Comparison of ENCODE assay signal across 17 cellular contexts in the genomic region with DNA sequence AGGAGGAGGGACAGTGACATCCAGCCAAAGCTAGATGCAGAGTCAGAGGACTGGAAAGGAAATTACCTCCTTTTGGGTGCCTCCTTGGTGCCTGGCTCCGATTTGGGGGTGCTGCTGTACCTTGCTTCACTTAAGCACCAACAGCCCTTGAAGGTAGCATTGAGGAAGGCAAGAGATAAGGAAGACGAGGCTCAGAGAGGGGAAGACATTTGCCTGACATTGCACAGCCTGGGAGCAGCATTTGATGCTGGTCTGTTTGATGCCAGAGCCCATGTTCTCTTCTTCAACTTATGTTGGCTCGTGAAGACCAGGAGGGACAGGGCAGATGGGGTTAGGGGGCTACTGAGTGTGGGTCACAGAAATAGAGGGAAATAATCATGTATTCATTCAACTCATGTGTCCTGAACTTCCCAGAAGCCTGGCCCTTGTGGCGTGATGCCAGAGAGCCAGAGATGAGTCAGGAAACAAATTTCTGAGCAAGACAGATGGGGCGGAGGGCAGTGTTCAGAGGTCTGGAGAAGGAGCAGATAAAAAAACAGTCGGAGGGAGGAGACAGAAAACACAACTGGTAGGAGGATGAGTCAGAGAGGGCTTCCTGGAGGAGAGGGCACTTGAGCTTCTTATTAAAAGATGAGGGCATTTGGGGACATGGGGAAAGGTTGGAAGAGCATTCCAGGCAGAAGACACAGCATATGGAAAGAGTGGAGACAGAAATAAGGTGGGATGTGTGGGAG. TPM values are rescaled to one million over a fixed set of nuclear protein-coding genes. Genes with fewer than 3 reads are reported as not detected.
DNase-seq lines count a peak whose midpoint lies in the region; ATAC-seq and TF ChIP-seq lines count a peak whose summit lies in the region.
"Had no signal": no experiment of that assay in that cellular context is flagged by ENCODE, and none has a peak within 500 bp of the region (broad histone marks: within the 10 kb centered on the region; RNA-seq: fewer than 3 reads in every experiment).

No MANE protein-coding gene starts in this region.

- H3K9me3 Mint-ChIP-seq in mesothelial cell of epicardium: no peaks in the 10 kb centered on the region
- H3K9me3 Mint-ChIP-seq: natural killer cell, type B pancreatic cell had no signal

- H3K27ac ChIP-seq in mesenchymal stem cell (ENCODE audit: low read length, poor library complexity, severe bottlenecking): no peak overlapping the region
- H3K27ac ChIP-seq: esophagus squamous epithelium, PC-9 had no signal

- peak; percentile 10 for DNase-seq in NCI-H2171 treated with DMSO at 0.1 percent for 48 hours (lab: John Stamatoyannopoulos, UW)
- no peak for DNase-seq in NCI-H2171 (lab: John Stamatoyannopoulos, UW)
- DNase-seq in OCI-M1 (lab: John Stamatoyannopoulos, UW): peak; percentile 45
- DNase-seq in epithelial cell of proximal tubule (ENCODE audit: low read depth): peak; percentile 32
- DNase-seq in stromal cell of bone marrow (ENCODE audit: low read depth): peak; percentile 24
- DNase-seq in mesothelial cell of epicardium (ENCODE audit: low spot score in 2 of 2, unreplicated experiment in 2 of 2): no peak
- DNase-seq in mesenchymal stem cell: no peak
- DNase-seq: activated CD8-positive, alpha-beta T cell treated with anti-CD3 and anti-CD28 coated beads, Interleukin-2, amount 10 ng/mL, durations not matched to agents 7 days and 5 days; activated naive CD4-positive, alpha-beta T cell; esophagus squamous epithelium; natural killer cell; T-helper 9 cell had no signal

- H3K36me3 ChIP-seq in mesenchymal stem cell (ENCODE audit: control insufficient read depth in 1 of 2, insufficient read depth in 2 of 2, low read depth in 1 of 2, low read length in 2 of 2): no peaks in the 10 kb centered on the region
- H3K36me3 ChIP-seq: esophagus squamous epithelium had no signal

- H3K36me3 Mint-ChIP-seq in mesothelial cell of epicardium: no peaks in the 10 kb centered on the region
- H3K36me3 Mint-ChIP-seq: natural killer cell, type B pancreatic cell had no signal

- no peaks in the 10 kb centered on the region for H3K4me1 ChIP-seq in mesenchymal stem cell (ENCODE audit: control insufficient read depth, insufficient read depth, low read depth, low read length)
- H3K4me1 ChIP-seq: esophagus squamous epithelium had no signal

- TF ChIP-seq CTCF in epithelial cell of proximal tubule (conservative IDR thresholded peaks at IDR 0.05; ENCODE audit: low read depth, low read length) (no peak), mesothelial cell of epicardium (IDR thresholded peaks at IDR 0.05; ENCODE audit: unreplicated experiment) (no peak)

- H3K23ac ChIP-seq in mesenchymal stem cell (ENCODE audit: low read length in 2 of 2): no peak overlapping the region

- no peaks in the 10 kb centered on the region for H3K79me1 ChIP-seq in mesenchymal stem cell (replicated peaks; ENCODE audit: low read length, poor library complexity, severe bottlenecking)

- H3K4me3 ChIP-seq in epithelial cell of proximal tubule (ENCODE audit: low read depth, low read length) (no peak overlapping the region), mesenchymal stem cell (ENCODE audit: insufficient read depth in 1 of 2, low read depth in 1 of 2, low read length in 2 of 2) (no peak overlapping the region)
- H3K4me3 ChIP-seq: esophagus squamous epithelium, PC-9 had no signal

- no peak overlapping the region for H3K4me3 Mint-ChIP-seq in mesothelial cell of epicardium
- H3K4me3 Mint-ChIP-seq: activated CD8-positive, alpha-beta T cell treated with anti-CD3 and anti-CD28 coated beads, Interleukin-2, amount 10 ng/mL, durations not matched to agents 7 days and 5 days; natural killer cell; type B pancreatic cell had no signal

- H2BK15ac ChIP-seq in mesenchymal stem cell (ENCODE audit: low read depth, poor library complexity, severe bottlenecking): no peak overlapping the region

- H2BK12ac ChIP-seq in mesenchymal stem cell (ENCODE audit: low read length in 2 of 2): no peak overlapping the region

- H3K27me3 ChIP-seq in mesenchymal stem cell (ENCODE audit: control insufficient read depth in 1 of 2, insufficient read depth in 1 of 2, low read length in 2 of 2): peaks cover 0 to 40% of the 10 kb centered on the region in 2 experiments

- WGBS in mesenchymal stem cell: 38% methylated on average over 6 of the region's 6 CpGs

- no peak overlapping the region for H3K9ac ChIP-seq in mesenchymal stem cell (ENCODE audit: low read length)

- peaks cover 39% of the 10 kb centered on the region for H3K27me3 Mint-ChIP-seq in mesothelial cell of epicardium (ENCODE audit: low read depth)

- H3K9me3 ChIP-seq in mesenchymal stem cell (ENCODE audit: control insufficient read depth, low read length): no peaks in the 10 kb centered on the region
- H3K9me3 ChIP-seq: esophagus squamous epithelium had no signal

- no peak overlapping the region for H3K27ac Mint-ChIP-seq in mesothelial cell of epicardium
- H3K27ac Mint-ChIP-seq: activated CD8-positive, alpha-beta T cell treated with anti-CD3 and anti-CD28 coated beads, Interleukin-2, amount 10 ng/mL, durations not matched to agents 7 days and 5 days; natural killer cell; type B pancreatic cell had no signal

- H2AFZ ChIP-seq in mesenchymal stem cell (ENCODE audit: low read depth, low read length): no peak overlapping the region
- H2AFZ ChIP-seq: PC-9 had no signal

- no peak overlapping the region for H3K18ac ChIP-seq in mesenchymal stem cell (ENCODE audit: low read depth in 1 of 2, low read length in 2 of 2)

- H3K14ac ChIP-seq in mesenchymal stem cell (ENCODE audit: low read length in 2 of 2): no peak overlapping the region

- no peak overlapping the region for H2AK5ac ChIP-seq in mesenchymal stem cell (ENCODE audit: low read length, severe bottlenecking)

- no peak for ATAC-seq in GM18858 (IDR thresholded peaks at IDR 0.05; ENCODE audit: unreplicated experiment)
- ATAC-seq: activated CD8-positive, alpha-beta T cell treated with anti-CD3 and anti-CD28 coated beads, Interleukin-2, amount 10 ng/mL, durations not matched to agents 7 days and 5 days; natural killer cell had no signal

- no peaks in the 10 kb centered on the region for H3K4me1 Mint-ChIP-seq in mesothelial cell of epicardium
- H3K4me1 Mint-ChIP-seq: natural killer cell had no signal

- no peak overlapping the region for H3K4me2 ChIP-seq in mesenchymal stem cell (ENCODE audit: low read length, poor library complexity, severe bottlenecking)
- H3K4me2 ChIP-seq: PC-9 had no signal

- no peak overlapping the region for H4K91ac ChIP-seq in mesenchymal stem cell (ENCODE audit: low read length)

- H2BK5ac ChIP-seq in mesenchymal stem cell (ENCODE audit: low read depth, low read length, poor library complexity, severe bottlenecking): no peak overlapping the region

- no peak overlapping the region for H3K4ac ChIP-seq in mesenchymal stem cell (ENCODE audit: low read depth in 1 of 2, low read length in 2 of 2)

- no peak overlapping the region for H2BK120ac ChIP-seq in mesenchymal stem cell (ENCODE audit: low read depth, low read length)

- no peak overlapping the region for H4K8ac ChIP-seq in mesenchymal stem cell (ENCODE audit: low read length)

RNA-seq across cellular contexts. Expression of gene C19orf81, which starts 3.0 kb away (rescaled TPM):
- total RNA-seq in epithelial cell of proximal tubule: 9.6 TPM in 1 of 2 replicates, not detected in the other
- 3.0 to 5.0 TPM (median 3.5 TPM) in 3 replicates for total RNA-seq in mesothelial cell of epicardium
- not detected for polyA plus RNA-seq in mesenchymal stem cell (2013, experiment 1 of 2)
- not detected for polyA plus RNA-seq in mesenchymal stem cell (2013, experiment 2 of 2)
- total RNA-seq: activated CD8-positive, alpha-beta T cell treated with anti-CD3 and anti-CD28 coated beads, Interleukin-2, amount 10 ng/mL, durations not matched to agents 7 days and 5 days; esophagus squamous epithelium; natural killer cell; PC-9; skeletal muscle tissue had no signal
- polyA plus RNA-seq: keratinocyte had no signal

RNA-seq across cellular contexts. Expression of gene SYT3, which starts 6.6 kb away (rescaled TPM):
- total RNA-seq in epithelial cell of proximal tubule (0.58 TPM in 1 of 2 replicates, not detected in the other), mesothelial cell of epicardium (0.31 to 0.77 TPM (median 0.60 TPM) in 3 replicates)
- polyA plus RNA-seq in mesenchymal stem cell (2013, experiment 1 of 2): not detected
- not detected for polyA plus RNA-seq in mesenchymal stem cell (2013, experiment 2 of 2)
- total RNA-seq: activated CD8-positive, alpha-beta T cell treated with anti-CD3 and anti-CD28 coated beads, Interleukin-2, amount 10 ng/mL, durations not matched to agents 7 days and 5 days; natural killer cell; PC-9; skeletal muscle tissue had no signal
- polyA plus RNA-seq: keratinocyte had no signal

Comparison
In these comparisons a context has a peak if more than half of its experiments do, and no peak if none do; other contexts are left out.
1. DNase-seq: peak in NCI-H2171 treated with DMSO at 0.1 percent for 48 hours (single experiment), OCI-M1 (single experiment), epithelial cell of proximal tubule (single experiment) and stromal cell of bone marrow (single experiment); none in NCI-H2171 (single experiment), mesothelial cell of epicardium (0 of 2) and mesenchymal stem cell (single experiment).